ENCODE assay signal across 8 cellular contexts in the genomic region with DNA sequence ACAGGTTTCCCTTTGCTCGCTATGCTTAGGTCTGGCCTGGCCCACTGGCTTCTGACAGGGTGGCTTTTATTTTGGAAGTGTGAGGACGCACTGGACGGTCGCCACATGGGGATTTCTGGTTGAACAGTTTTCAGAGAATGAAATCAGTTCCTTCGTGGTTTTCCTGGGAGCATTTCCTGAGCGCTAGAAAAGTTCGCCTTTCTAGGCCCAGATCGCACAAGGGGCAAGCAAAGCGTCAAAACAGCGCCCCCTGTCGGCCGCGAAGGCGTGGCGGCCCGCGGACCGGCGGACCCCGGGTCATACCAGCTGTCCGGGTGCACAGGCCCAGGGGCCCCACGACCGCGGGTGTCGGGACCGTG. TPM values are rescaled to one million over a fixed set of nuclear protein-coding genes. Genes with fewer than 3 reads are reported as not detected.
A peak's percentile ranks its signal among the peaks of the same experiment; 100 is the strongest.
DNase-seq lines count a peak whose midpoint lies in the region; ATAC-seq and TF ChIP-seq lines count a peak whose summit lies in the region.

No MANE protein-coding gene starts in this region.

- no peaks in the 10 kb centered on the region for H3K27me3 Mint-ChIP-seq in mesothelial cell of epicardium (ENCODE audit: low read depth)

- TF ChIP-seq CTCF in mesothelial cell of epicardium (IDR thresholded peaks at IDR 0.05; ENCODE audit: unreplicated experiment), result peak; percentile 75

- peak overlapping the region; percentile 54 to 76 (median 65) for H3K4me3 ChIP-seq in BLaER1 treated with 17β-estradiol and CSF1 and Interleukin-3, amounts not matched to agents 10 nM and 100 nM
- H3K4me3 ChIP-seq in Karpas-422 (ENCODE audit: low read length) (peak overlapping the region; percentile 74), endocrine pancreas (ENCODE audit: control insufficient read depth, insufficient read depth, low read length) (no peak overlapping the region)

- no peaks in the 10 kb centered on the region for H3K9me3 ChIP-seq in BLaER1 treated with 17β-estradiol and CSF1 and Interleukin-3, amounts not matched to agents 10 nM and 100 nM (replicated peaks in 1 of 11)
- no peaks in the 10 kb centered on the region for H3K9me3 ChIP-seq in Karpas-422 (ENCODE audit: low read length)
- H3K9me3 ChIP-seq in endocrine pancreas (ENCODE audit: control insufficient read depth, low read length), result no peaks in the 10 kb centered on the region

- peaks cover 11% of the 10 kb centered on the region for H3K4me1 Mint-ChIP-seq in mesothelial cell of epicardium

- H3K27me3 ChIP-seq in BLaER1 treated with 17β-estradiol and CSF1 and Interleukin-3, amounts not matched to agents 10 nM and 100 nM, result no peaks in the 10 kb centered on the region
- H3K27me3 ChIP-seq in Karpas-422 (ENCODE audit: low read length), result no peaks in the 10 kb centered on the region
- no peaks in the 10 kb centered on the region for H3K27me3 ChIP-seq in endocrine pancreas (ENCODE audit: control insufficient read depth, insufficient read depth, low read length)

- H3K9ac ChIP-seq in BLaER1 treated with 17β-estradiol and CSF1 and Interleukin-3, amounts not matched to agents 10 nM and 100 nM, result peak overlapping the region; percentile 70 to 81 (median 77)
- H3K9ac ChIP-seq in Karpas-422 (ENCODE audit: low read length) (peak overlapping the region; percentile 74), endocrine pancreas (ENCODE audit: control insufficient read depth, insufficient read depth, low read length) (peak overlapping the region; percentile 65)

- H3K27ac Mint-ChIP-seq in mesothelial cell of epicardium, result no peak overlapping the region

- no peaks in the 10 kb centered on the region for H3K36me3 Mint-ChIP-seq in mesothelial cell of epicardium

- peak; percentile 87 for DNase-seq in Karpas-422
- peak; percentile 65 to 69 for DNase-seq in activated CD8-positive, alpha-beta memory T cell treated with anti-CD3 and anti-CD28 coated beads for 4 hours (ENCODE audit: low read depth in 2 of 2)
- DNase-seq in mesothelial cell of epicardium (ENCODE audit: low spot score in 2 of 2, unreplicated experiment in 2 of 2), result no peak
- peak; percentile 52 to 58 for DNase-seq in stimulated activated CD8-positive, alpha-beta memory T cell treated with anti-CD3 and anti-CD28 coated beads, Interleukin-15, amount 100 ng/mL, for 4 hours (ENCODE audit: low read depth in 2 of 2)
- DNase-seq in NCI-H446 (lab: John Stamatoyannopoulos, UW), result no peak

- no peaks in the 10 kb centered on the region for H4K20me1 ChIP-seq in BLaER1 treated with 17β-estradiol and CSF1 and Interleukin-3, amounts not matched to agents 10 nM and 100 nM
- H4K20me1 ChIP-seq in Karpas-422 (ENCODE audit: insufficient read depth, low read depth, low read length), result no peaks in the 10 kb centered on the region

- H3K9me3 Mint-ChIP-seq in mesothelial cell of epicardium, result peaks cover 3% of the 10 kb centered on the region

- H3K79me2 ChIP-seq in Karpas-422 (ENCODE audit: low read length), result no peaks in the 10 kb centered on the region

- H3K36me3 ChIP-seq in BLaER1 treated with 17β-estradiol and CSF1 and Interleukin-3, amounts not matched to agents 10 nM and 100 nM, result no peaks in the 10 kb centered on the region
- H3K36me3 ChIP-seq in Karpas-422 (ENCODE audit: insufficient read depth, low read length) (no peaks in the 10 kb centered on the region), endocrine pancreas (ENCODE audit: control insufficient read depth, insufficient read depth, low read length) (no peaks in the 10 kb centered on the region)

- peak; percentile 47 for ATAC-seq in GM21390 (IDR thresholded peaks at IDR 0.05; ENCODE audit: unreplicated experiment)

- H3K4me1 ChIP-seq in BLaER1 treated with 17β-estradiol and CSF1 and Interleukin-3, amounts not matched to agents 10 nM and 100 nM, result peaks cover 34 to 60% (median 50%) of the 10 kb centered on the region in 10 experiments
- peaks cover 31% of the 10 kb centered on the region for H3K4me1 ChIP-seq in Karpas-422 (ENCODE audit: low read length)
- H3K4me1 ChIP-seq in endocrine pancreas (ENCODE audit: control insufficient read depth, insufficient read depth, low read length), result no peaks in the 10 kb centered on the region

- peak overlapping the region; percentile 91 to 98 (median 97) for H3K4me2 ChIP-seq in BLaER1 treated with 17β-estradiol and CSF1 and Interleukin-3, amounts not matched to agents 10 nM and 100 nM
- H3K4me2 ChIP-seq in Karpas-422 (ENCODE audit: low read depth, low read length, poor library complexity, severe bottlenecking), result peak overlapping the region; percentile 91

- peak overlapping the region; percentile 15 to 77 (median 67); a peak in 20 of 22 replicates for H3K27ac ChIP-seq in BLaER1 treated with 17β-estradiol and CSF1 and Interleukin-3, amounts not matched to agents 10 nM and 100 nM
- H3K27ac ChIP-seq in Karpas-422 (ENCODE audit: low read length), result no peak overlapping the region

- H3K4me3 Mint-ChIP-seq in mesothelial cell of epicardium, result no peak overlapping the region

- no peaks in the 10 kb centered on the region for H3K9me2 ChIP-seq in Karpas-422 (replicated peaks; ENCODE audit: insufficient read depth, low read length)

- peak overlapping the region; percentile 98 for H2AFZ ChIP-seq in Karpas-422 (ENCODE audit: low read length)

RNA-seq across cellular contexts. Expression of gene CYP2R1, which starts 12.7 kb away (rescaled TPM):
- 19.6 and 36.9 TPM in 2 replicates for total RNA-seq in Karpas-422 (2014; rRNA removed; shearing (Covaris generic); ENCODE audit: low replicate concordance)
- 12.8 to 15.5 TPM (median 13.8 TPM) in 3 replicates for total RNA-seq in mesothelial cell of epicardium

Comparison
In these comparisons a context has a peak if more than half of its experiments do, and no peak if none do; other contexts are left out.
1. DNase-seq: peak in Karpas-422 (single experiment), activated CD8-positive, alpha-beta memory T cell treated with anti-CD3 and anti-CD28 coated beads for 4 hours (2 of 2) and stimulated activated CD8-positive, alpha-beta memory T cell treated with anti-CD3 and anti-CD28 coated beads, Interleukin-15, amount 100 ng/mL, for 4 hours (2 of 2); none in mesothelial cell of epicardium (0 of 2) and NCI-H446 (0 of 2).
2. Peak in every context shown above with its lines, with median percentiles within 50 percentile points of each other: H3K9ac ChIP-seq.